Comparison of ENCODE assay signal across 1 cellular context in the genomic region with DNA sequence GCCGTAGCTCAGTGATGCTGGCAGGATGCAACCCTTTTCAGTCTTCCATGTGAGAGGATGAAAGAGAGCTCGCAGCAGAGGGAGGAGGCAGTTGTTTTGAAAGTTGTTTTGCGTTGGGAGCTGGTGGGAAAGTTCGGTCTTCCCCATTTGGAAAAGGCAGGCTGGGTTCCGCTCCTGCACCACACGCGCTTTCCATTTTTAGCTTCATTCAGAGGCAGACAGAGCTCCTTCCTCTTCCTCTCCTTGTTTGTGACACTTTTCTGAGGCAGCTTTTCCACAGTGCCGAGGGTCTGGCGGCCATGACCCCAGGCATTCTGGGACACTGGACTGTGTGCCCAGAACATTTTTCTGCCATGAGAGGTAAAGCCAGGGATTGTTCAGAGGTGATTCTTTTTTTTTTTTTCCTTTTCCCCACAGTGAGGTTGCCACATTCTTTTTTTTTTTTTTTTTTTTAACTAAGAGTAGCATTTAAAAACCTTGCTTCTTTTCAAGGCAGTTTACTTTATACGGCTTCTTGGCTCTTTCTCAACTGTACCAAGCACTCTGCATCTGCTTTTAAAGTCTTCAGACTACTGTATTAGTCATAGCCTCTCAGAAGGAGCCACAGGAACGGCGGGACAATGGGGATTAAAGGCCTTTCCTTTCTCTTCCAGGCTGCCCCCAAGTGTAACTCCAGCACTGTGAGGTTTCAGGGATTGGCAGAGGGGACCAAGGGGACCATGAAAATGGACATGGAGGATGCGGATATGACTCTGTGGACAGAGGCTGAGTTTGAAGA.
TF ChIP-seq lines count a peak whose summit lies in the region.

No MANE protein-coding gene starts in this region.

TF ChIP-seq in H1, 55 proteins besides CTCF, POLR2A, EP300 and RAD21:
- TF ChIP-seq SUZ12 (IDR thresholded peaks at IDR 0.05; ENCODE audit: low read length) (0 out of 2 replicates have a peak, but pooled peaks have one; percentile 25), ATF3 (IDR thresholded peaks at IDR 0.05; ENCODE audit: insufficient read depth, low read depth, low read length) (no peak)
TF ChIP-seq in H1: peak in this region for 1.
